ENCODE assay signal across 9 cellular contexts in the genomic region with DNA sequence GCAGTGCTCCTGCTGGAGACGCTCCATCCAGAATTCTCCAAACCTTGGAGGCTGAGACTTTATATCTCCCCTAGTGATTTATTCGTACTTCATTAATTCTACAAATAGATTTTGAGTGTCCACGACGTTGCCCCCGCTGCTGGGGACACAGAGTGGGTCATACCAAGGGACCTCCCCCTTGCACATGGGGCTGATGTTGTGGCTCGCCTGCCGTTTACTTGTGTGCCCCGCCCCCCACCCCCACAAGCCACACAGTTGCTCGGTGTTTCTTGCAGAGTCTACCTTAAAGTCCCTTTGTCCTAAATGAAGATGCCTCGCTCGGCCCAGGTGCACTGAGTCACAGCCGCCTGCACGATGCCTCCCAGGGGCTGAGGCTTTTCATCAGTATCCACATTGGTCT. TPM values are rescaled to one million over a fixed set of nuclear protein-coding genes. Genes with fewer than 3 reads are reported as not detected.
"Had no signal": no experiment of that assay in that cellular context is flagged by ENCODE, and none has a peak within 500 bp of the region (broad histone marks: within the 10 kb centered on the region; RNA-seq: fewer than 3 reads in every experiment).

No MANE protein-coding gene starts in this region.

- H3K36me3 ChIP-seq: HAP-1 had no signal

- H3K9me3 Mint-ChIP-seq: GM23338, H9 had no signal

- H3K4me2 ChIP-seq: GM23338 had no signal

- H3K9ac ChIP-seq: GM23248 had no signal

- H3K4me1 ChIP-seq: HAP-1 had no signal

- H3K9me3 ChIP-seq: HAP-1 had no signal

- H3K4me3 Mint-ChIP-seq: GM23338, H9, HFFc6 had no signal

- H3K27ac ChIP-seq: GM23248 had no signal

- DNase-seq: GM23248, GOT3, H7, H9, HCEC 1CT, HFFc6 had no signal

- H2AFZ ChIP-seq: GM23248, GM23338 had no signal

- ATAC-seq: GM23338, HCT116 had no signal

- H3K4me3 ChIP-seq: GM23248, GM23338, HAP-1 had no signal

- H3K27ac Mint-ChIP-seq: GM23338, H9, HFFc6 had no signal

RNA-seq across cellular contexts. Expression of a gene that starts 20.3 kb away (rescaled TPM):
- total RNA-seq: GM23248, HFFc6 had no signal
- polyA plus RNA-seq: GM23248 had no signal
